In genomic region chr6:88698661-88699060, GRCh38 we compare ENCODE assay signal across 21 cellular contexts.
"Had no signal": no experiment of that assay in that cellular context is flagged by ENCODE, and none has a peak within 500 bp of the region (broad histone marks: within the 10 kb centered on the region; RNA-seq: fewer than 3 reads in every experiment).

No MANE protein-coding gene starts in this region.

- H3K36me3 ChIP-seq: gastroesophageal sphincter, heart right ventricle, right atrium auricular region, thoracic aorta, upper lobe of left lung had no signal

- H3K27me3 ChIP-seq: gastroesophageal sphincter, heart right ventricle, neural progenitor cell, right atrium auricular region, tibial nerve, upper lobe of left lung had no signal

- ATAC-seq: effector memory CD8-positive, alpha-beta T cell; gastroesophageal sphincter; heart right ventricle; left lobe of liver; naive thymus-derived CD4-positive, alpha-beta T cell; sciatic nerve; stimulated activated naive B cell treated with anti-CD40 and anti-IgM and Interleukin-4, amounts not matched to agents 10 μg/mL and 1 μg/mL and 100 μg/mL, for 72 hours had no signal

- H3K4me3 ChIP-seq: gastroesophageal sphincter, heart right ventricle, lung, neural progenitor cell, right atrium auricular region, thoracic aorta, tibial nerve, upper lobe of left lung had no signal

- H3K27ac ChIP-seq: gastroesophageal sphincter, heart right ventricle, neural progenitor cell, parathyroid adenoma, right atrium auricular region, thoracic aorta, tibial nerve, upper lobe of left lung had no signal

- H3K4me1 ChIP-seq: gastroesophageal sphincter, heart right ventricle, neural progenitor cell, parathyroid adenoma, right atrium auricular region, tibial nerve, upper lobe of left lung had no signal

- H3K4me2 ChIP-seq: neural progenitor cell had no signal

- DNase-seq: cortex of kidney; effector memory CD8-positive, alpha-beta T cell; glutamatergic neuron; heart right ventricle; hypothalamus; naive thymus-derived CD4-positive, alpha-beta T cell; stimulated activated CD4-positive, alpha-beta T cell treated with anti-CD3 and anti-CD28 coated beads, Interleukin-2, amount 100 ng/mL, for 24 hours; stimulated activated CD4-positive, alpha-beta T cell treated with anti-CD3 and anti-CD28 coated beads, Interleukin-4, amount 100 ng/mL, for 4 hours; stimulated activated naive B cell treated with anti-CD40 and anti-IgM and Interleukin-4, amounts not matched to agents 10 μg/mL and 1 μg/mL and 100 μg/mL, for 72 hours; upper lobe of left lung had no signal

- FAIRE-seq: keratinocyte, urothelium cell line had no signal
